20 cellular contexts compared by ENCODE assay signal in genomic region chr9:133105461-133105770, GRCh38. TPM values are rescaled to one million over a fixed set of nuclear protein-coding genes. Genes with fewer than 3 reads are reported as not detected.
DNase-seq lines count a peak whose midpoint lies in the region; ATAC-seq and TF ChIP-seq lines count a peak whose summit lies in the region.
"Had no signal": no experiment of that assay in that cellular context is flagged by ENCODE, and none has a peak within 500 bp of the region (broad histone marks: within the 10 kb centered on the region; RNA-seq: fewer than 3 reads in every experiment).

No MANE protein-coding gene starts in this region.

- H3K36me3 ChIP-seq in H7 (replicated peaks; ENCODE audit: control insufficient read depth, insufficient read depth, low read length) = peaks cover 10% of the 10 kb centered on the region
- H3K36me3 ChIP-seq in RWPE2 (ENCODE audit: low read depth) = peaks cover 52% of the 10 kb centered on the region

- no peak overlapping the region for H3K27ac ChIP-seq in RWPE2 (ENCODE audit: poor library complexity, severe bottlenecking)
- H3K27ac ChIP-seq: Peyer's patch, SJCRH30 had no signal

- H3K4me1 ChIP-seq in RWPE2 (ENCODE audit: insufficient read depth, poor library complexity, severe bottlenecking) = no peaks in the 10 kb centered on the region
- H3K4me1 ChIP-seq: BE2C, SJCRH30 had no signal

- H3K9me3 Mint-ChIP-seq in progenitor cell of endocrine pancreas (ENCODE audit: low read depth) = no peaks in the 10 kb centered on the region
- H3K9me3 Mint-ChIP-seq: CD8-positive, alpha-beta T cell had no signal

- no peaks in the 10 kb centered on the region for H3K9me3 ChIP-seq in RWPE2 (ENCODE audit: severe bottlenecking)
- H3K9me3 ChIP-seq: BE2C, Peyer's patch, SJCRH30 had no signal

- H3K27ac Mint-ChIP-seq in progenitor cell of endocrine pancreas = no peak overlapping the region
- H3K27ac Mint-ChIP-seq: CD8-positive, alpha-beta T cell had no signal

- intact Hi-C loops in posterior vena cava (cut with DNase I) = no loop called here

- peaks cover 22% of the 10 kb centered on the region for H3K36me3 Mint-ChIP-seq in progenitor cell of endocrine pancreas (ENCODE audit: insufficient read depth)

- DNase-seq in H7 = peak; percentile 83
- DNase-seq in RWPE2 (ENCODE audit: low spot score) = peak; percentile 59
- DNase-seq in iPS-NIHi7 (ENCODE audit: extremely low spot score) = peak; percentile 44
- peak; percentile 70 for DNase-seq in posterior vena cava (ENCODE audit: low spot score)
- DNase-seq in LoVo (ENCODE audit: low spot score) = no peak
- DNase-seq in Kasumi-1 (lab: John Stamatoyannopoulos, UW) = no peak
- no peak for DNase-seq in NCI-H2081 treated with DMSO at 0.1 percent for 48 hours (lab: John Stamatoyannopoulos, UW)
- DNase-seq in progenitor cell of endocrine pancreas (ENCODE audit: low spot score, unreplicated experiment) = no peak
- DNase-seq: BE2C; CD8-positive, alpha-beta T cell; DMS79 treated with DMSO at 0.1 percent for 48 hours; HCEC 1CT; KBM-7; NCI-H1092 treated with DMSO at 0.1 percent for 48 hours; NCI-H187 treated with DMSO at 0.1 percent for 48 hours; NCI-H2171; NCI-H82; SJCRH30 had no signal

- no peak for TF ChIP-seq CTCF in RWPE2 (IDR thresholded peaks at IDR 0.05; ENCODE audit: poor library complexity, severe bottlenecking)
- no peak for TF ChIP-seq CTCF in progenitor cell of endocrine pancreas (IDR thresholded peaks at IDR 0.05; ENCODE audit: unreplicated experiment)

- ATAC-seq in RWPE2 (ENCODE audit: low read depth) = no peak
- ATAC-seq: CD8-positive, alpha-beta T cell had no signal

- H3K27me3 Mint-ChIP-seq in progenitor cell of endocrine pancreas = no peaks in the 10 kb centered on the region

- no peak overlapping the region for H3K4me3 ChIP-seq in H7 (ENCODE audit: insufficient read depth, low read depth, low read length)
- H3K4me3 ChIP-seq in RWPE2 (ENCODE audit: severe bottlenecking) = no peak overlapping the region
- H3K4me3 ChIP-seq: Peyer's patch, SJCRH30 had no signal

- H3K27me3 ChIP-seq in H7 (ENCODE audit: control insufficient read depth, insufficient read depth, low read length) (no peaks in the 10 kb centered on the region), RWPE2 (ENCODE audit: insufficient read depth, poor library complexity, severe bottlenecking) (no peaks in the 10 kb centered on the region)
- H3K27me3 ChIP-seq: BE2C, Peyer's patch, SJCRH30 had no signal

- H3K4me1 Mint-ChIP-seq in progenitor cell of endocrine pancreas (ENCODE audit: low read depth) = no peaks in the 10 kb centered on the region

- H3K4me3 Mint-ChIP-seq in progenitor cell of endocrine pancreas (ENCODE audit: low read depth) = no peak overlapping the region
- H3K4me3 Mint-ChIP-seq: CD8-positive, alpha-beta T cell had no signal

RNA-seq across cellular contexts. Expression of gene RALGDS, which starts 15.6 kb away (rescaled TPM):
- 24.4 and 24.6 TPM in 2 replicates for total RNA-seq in H7 (2014; rRNA removed; shearing (Covaris generic))
- 10 to 100 TPM; 27.6 to 28.3 TPM for total RNA-seq in posterior vena cava
- 82.3 and 84.6 TPM in 2 replicates for total RNA-seq in progenitor cell of endocrine pancreas

RNA-seq across cellular contexts. Expression of gene CEL, which starts 43.6 kb away (rescaled TPM):
- total RNA-seq in H7 (2014; rRNA removed; shearing (Covaris generic)) = 0.87 and 1.7 TPM in 2 replicates
- 1 to 10 TPM in 1 of 2 donors, under 1 TPM in 1; 0.51 to 2.8 TPM for total RNA-seq in posterior vena cava
- 5.2 and 5.4 TPM in 2 replicates for total RNA-seq in progenitor cell of endocrine pancreas

RNA-seq across cellular contexts. Expression of gene GBGT1, which starts 58.3 kb away (rescaled TPM):
- total RNA-seq in H7 (2014; rRNA removed; shearing (Covaris generic)) = 6.8 and 7.5 TPM in 2 replicates
- 10 to 100 TPM; 14.2 to 19.9 TPM for total RNA-seq in posterior vena cava
- total RNA-seq in progenitor cell of endocrine pancreas = 5.2 and 7.3 TPM in 2 replicates
- total RNA-seq: MCF 10A had no signal

Comparison
In these comparisons a context has a peak if more than half of its experiments do, and no peak if none do; other contexts are left out.
1. DNase-seq: peak in H7 (single experiment), RWPE2 (single experiment), iPS-NIHi7 (single experiment) and posterior vena cava (single experiment); none in LoVo (single experiment), Kasumi-1 (0 of 2), NCI-H2081 treated with DMSO at 0.1 percent for 48 hours (single experiment) and progenitor cell of endocrine pancreas (single experiment).